8 cellular contexts compared by ENCODE assay signal in the genomic region with DNA sequence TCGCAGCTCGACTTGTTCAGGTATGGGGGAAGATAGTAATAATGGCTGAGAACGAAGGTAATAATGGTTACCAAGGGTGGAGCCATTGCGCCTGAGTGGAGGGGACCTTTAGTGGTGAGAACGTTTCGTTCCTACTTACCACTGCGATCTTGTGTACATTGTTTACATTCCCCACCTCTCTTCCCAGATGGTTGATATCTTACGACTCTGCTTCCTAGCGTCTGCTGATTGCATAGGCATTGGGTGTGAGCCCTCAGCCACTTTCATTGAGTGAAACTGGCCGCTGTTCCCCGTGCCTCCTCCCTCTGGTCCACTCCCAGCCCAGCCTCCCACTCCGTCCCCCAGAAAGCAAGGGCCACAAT. TPM values are rescaled to one million over a fixed set of nuclear protein-coding genes. Genes with fewer than 3 reads are reported as not detected.
A peak's percentile ranks its signal among the peaks of the same experiment; 100 is the strongest.
DNase-seq lines count a peak whose midpoint lies in the region; ATAC-seq lines count a peak whose summit lies in the region.

No MANE protein-coding gene starts in this region.

- peaks cover 6% of the 10 kb centered on the region for H3K4me1 ChIP-seq in iPS-18a (ENCODE audit: control insufficient read depth, low read depth, low read length)

- H3K4me1 Mint-ChIP-seq in activated naive CD8-positive, alpha-beta T cell treated with anti-CD3 and anti-CD28 coated beads for 36 hours = peaks cover 20% of the 10 kb centered on the region
- peaks cover 24% of the 10 kb centered on the region for H3K4me1 Mint-ChIP-seq in stimulated activated naive CD8-positive, alpha-beta T cell treated with anti-CD3 and anti-CD28 coated beads, Interleukin-15, amount 100 ng/mL, for 72 hours

- DNase-seq in AG20443 (ENCODE audit: low spot score) = peak; percentile 8
- DNase-seq in activated naive CD8-positive, alpha-beta T cell treated with anti-CD3 and anti-CD28 coated beads for 36 hours = no peak
- DNase-seq in stimulated activated naive CD8-positive, alpha-beta T cell treated with anti-CD3 and anti-CD28 coated beads, Interleukin-15, amount 100 ng/mL, for 72 hours = no peak
- DNase-seq in middle frontal gyrus (ENCODE audit: extremely low spot score, low spot score) = no peak
- DNase-seq in mesenteric fat pad (ENCODE audit: low spot score) = no peak

- H3K4me3 Mint-ChIP-seq in activated naive CD8-positive, alpha-beta T cell treated with anti-CD3 and anti-CD28 coated beads for 36 hours = peak overlapping the region; percentile 97
- peak overlapping the region; percentile 99 for H3K4me3 Mint-ChIP-seq in stimulated activated naive CD8-positive, alpha-beta T cell treated with anti-CD3 and anti-CD28 coated beads, Interleukin-15, amount 100 ng/mL, for 72 hours

- H3K27ac ChIP-seq in iPS-18a (ENCODE audit: low read length) = peak overlapping the region; percentile 87

- peak overlapping the region; percentile 91 for H3K9ac ChIP-seq in iPS-18a (ENCODE audit: low read length)

- H3K27ac Mint-ChIP-seq in activated naive CD8-positive, alpha-beta T cell treated with anti-CD3 and anti-CD28 coated beads for 36 hours = peak overlapping the region; percentile 96
- H3K27ac Mint-ChIP-seq in stimulated activated naive CD8-positive, alpha-beta T cell treated with anti-CD3 and anti-CD28 coated beads, Interleukin-15, amount 100 ng/mL, for 72 hours = peak overlapping the region; percentile 98 to 100

- no peaks in the 10 kb centered on the region for H3K9me3 Mint-ChIP-seq in activated naive CD8-positive, alpha-beta T cell treated with anti-CD3 and anti-CD28 coated beads for 36 hours
- no peaks in the 10 kb centered on the region for H3K9me3 Mint-ChIP-seq in stimulated activated naive CD8-positive, alpha-beta T cell treated with anti-CD3 and anti-CD28 coated beads, Interleukin-15, amount 100 ng/mL, for 72 hours

- peak overlapping the region; percentile 97 for H3K4me3 ChIP-seq in iPS-18a (ENCODE audit: low read length)

- no peaks in the 10 kb centered on the region for H3K27me3 ChIP-seq in iPS-18a (ENCODE audit: control insufficient read depth, insufficient read depth, low read length)

- no peaks in the 10 kb centered on the region for H3K27me3 Mint-ChIP-seq in activated naive CD8-positive, alpha-beta T cell treated with anti-CD3 and anti-CD28 coated beads for 36 hours
- no peaks in the 10 kb centered on the region for H3K27me3 Mint-ChIP-seq in stimulated activated naive CD8-positive, alpha-beta T cell treated with anti-CD3 and anti-CD28 coated beads, Interleukin-15, amount 100 ng/mL, for 72 hours

- ATAC-seq in GM18909 (IDR thresholded peaks at IDR 0.05; ENCODE audit: poor library complexity, unreplicated experiment) (peak; percentile 25), HG03521 (IDR thresholded peaks at IDR 0.05; ENCODE audit: unreplicated experiment) (peak; percentile 10)
- ATAC-seq in stimulated activated naive CD8-positive, alpha-beta T cell treated with anti-CD3 and anti-CD28 coated beads, Interleukin-15, amount 100 ng/mL, for 72 hours = no peak

- H3K36me3 Mint-ChIP-seq in activated naive CD8-positive, alpha-beta T cell treated with anti-CD3 and anti-CD28 coated beads for 36 hours = peaks cover 12% of the 10 kb centered on the region

- peaks cover 7% of the 10 kb centered on the region for H3K9me3 ChIP-seq in iPS-18a (ENCODE audit: control insufficient read depth, low read depth, low read length)

- H3K36me3 ChIP-seq in iPS-18a (ENCODE audit: control insufficient read depth, low read depth, low read length) = no peaks in the 10 kb centered on the region

RNA-seq across cellular contexts. Expression of gene IGBP1, which starts 0.8 kb away (rescaled TPM):
- 10 to 100 TPM; 36.0 to 37.2 TPM for total RNA-seq in activated naive CD8-positive, alpha-beta T cell treated with anti-CD3 and anti-CD28 coated beads for 36 hours
- 30.4 TPM for total RNA-seq in mesenteric fat pad

RNA-seq across cellular contexts. Expression of gene DGAT2L6, which starts 43.2 kb away (rescaled TPM):
- total RNA-seq in activated naive CD8-positive, alpha-beta T cell treated with anti-CD3 and anti-CD28 coated beads for 36 hours = not detected
- total RNA-seq in mesenteric fat pad = not detected
